Comparison of ENCODE assay signal across 27 cellular contexts in the genomic region with DNA sequence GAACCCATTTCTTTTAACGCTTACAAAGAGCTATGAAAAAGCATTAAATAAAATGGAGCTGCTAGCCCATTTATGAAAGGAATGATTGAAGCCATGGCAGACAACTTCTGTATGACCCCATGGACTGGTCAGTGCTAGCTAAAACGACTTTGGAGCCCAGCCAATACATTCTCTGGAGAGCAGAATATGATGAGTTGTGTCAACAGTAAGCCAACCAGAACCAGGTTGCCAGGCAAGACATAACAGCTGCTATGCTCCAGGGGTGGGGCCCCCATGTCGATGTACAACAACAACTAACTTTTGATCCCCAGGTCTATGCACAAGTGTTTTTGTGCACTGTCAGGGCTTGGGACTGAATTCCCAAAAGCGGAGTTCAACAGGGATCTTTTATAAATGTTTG.
DNase-seq lines count a peak whose midpoint lies in the region; ATAC-seq, FAIRE-seq and TF ChIP-seq lines count a peak whose summit lies in the region.
"Had no signal": no experiment of that assay in that cellular context is flagged by ENCODE, and none has a peak within 500 bp of the region (broad histone marks: within the 10 kb centered on the region; RNA-seq: fewer than 3 reads in every experiment).

No MANE protein-coding gene starts in this region.

- H3K36me3 ChIP-seq in naive thymus-derived CD4-positive, alpha-beta T cell (ENCODE audit: control insufficient read depth in 2 of 3, insufficient read depth in 3 of 3, low read length in 3 of 3) = no peaks in the 10 kb centered on the region
- H3K36me3 ChIP-seq: heart left ventricle, upper lobe of left lung had no signal

- H3K9me3 ChIP-seq in naive thymus-derived CD4-positive, alpha-beta T cell (ENCODE audit: control insufficient read depth in 2 of 3, low read length in 3 of 3) = no peaks in the 10 kb centered on the region

- CTCF ChIA-PET in naive thymus-derived CD4-positive, alpha-beta T cell (lab: Charles Lee) = no interaction called here

- H3K9me3 Mint-ChIP-seq in chondrocyte (ENCODE audit: low read depth) = peaks cover 8% of the 10 kb centered on the region
- peaks cover 0 to 22% (median 5%) of the 10 kb centered on the region in 11 donors for H3K9me3 Mint-ChIP-seq in naive thymus-derived CD4-positive, alpha-beta T cell
- H3K9me3 Mint-ChIP-seq: stimulated activated memory B cell treated with anti-CD40 and anti-IgM and Interleukin-4, amounts not matched to agents 10 μg/mL and 1 μg/mL and 100 μg/mL, for 72 hours had no signal

- no peak overlapping the region for H3K4me3 Mint-ChIP-seq in chondrocyte (ENCODE audit: unreplicated experiment)
- no peak overlapping the region for H3K4me3 Mint-ChIP-seq in naive thymus-derived CD4-positive, alpha-beta T cell
- H3K4me3 Mint-ChIP-seq: activated CD4-positive, alpha-beta T cell treated with anti-CD3 and anti-CD28 coated beads for 36 hours; activated naive CD8-positive, alpha-beta T cell; nephron progenitor cell; stimulated activated memory B cell treated with anti-CD40 and anti-IgM and Interleukin-4, amounts not matched to agents 10 μg/mL and 1 μg/mL and 100 μg/mL, for 72 hours had no signal

- H3K4me1 Mint-ChIP-seq in chondrocyte (ENCODE audit: low read depth) = no peaks in the 10 kb centered on the region
- no peaks in the 10 kb centered on the region for H3K4me1 Mint-ChIP-seq in naive thymus-derived CD4-positive, alpha-beta T cell
- H3K4me1 Mint-ChIP-seq: activated CD4-positive, alpha-beta T cell treated with anti-CD3 and anti-CD28 coated beads for 36 hours; nephron progenitor cell; stimulated activated memory B cell treated with anti-CD40 and anti-IgM and Interleukin-4, amounts not matched to agents 10 μg/mL and 1 μg/mL and 100 μg/mL, for 72 hours had no signal

- DNase-seq in COLO829 (ENCODE audit: low spot score) (peak; percentile 10), DMS53 (lab: John Stamatoyannopoulos, UW) (peak; percentile 97), NCI-H748 (lab: John Stamatoyannopoulos, UW; ENCODE audit: unreplicated experiment) (peak; percentile 95), chondrocyte (ENCODE audit: low spot score) (no peak), RKO (ENCODE audit: low spot score) (no peak)
- no peak for DNase-seq in naive thymus-derived CD4-positive, alpha-beta T cell
- DNase-seq: activated CD4-positive, alpha-beta T cell treated with anti-CD3 and anti-CD28 coated beads for 36 hours; activated CD8-positive, alpha-beta memory T cell treated with anti-CD3 and anti-CD28 coated beads for 24 hours; activated effector memory CD4-positive, alpha-beta T cell treated with Interleukin-2 at 50 U/mL for 16 hours; anterior cingulate cortex; effector memory CD4-positive, alpha-beta T cell; erythroblast; GOT3; heart left ventricle; NCI-H1048; NCI-H526 treated with DMSO at 0.1 percent for 48 hours; nephron progenitor cell; RPMI8226; stimulated activated CD4-positive, alpha-beta T cell treated with anti-CD3 and anti-CD28 coated beads, Interleukin-4, amount 100 ng/mL, for 1 hour; substantia nigra; upper lobe of left lung had no signal

- H3K36me3 Mint-ChIP-seq in chondrocyte (ENCODE audit: low read depth) = no peaks in the 10 kb centered on the region
- peaks cover 0 to 5% (median 0%) of the 10 kb centered on the region in 5 donors for H3K36me3 Mint-ChIP-seq in naive thymus-derived CD4-positive, alpha-beta T cell
- H3K36me3 Mint-ChIP-seq: activated naive CD8-positive, alpha-beta T cell; stimulated activated memory B cell treated with anti-CD40 and anti-IgM and Interleukin-4, amounts not matched to agents 10 μg/mL and 1 μg/mL and 100 μg/mL, for 72 hours had no signal

- TF ChIP-seq CTCF in chondrocyte (IDR thresholded peaks at IDR 0.05) = no peak

- H3K4me3 ChIP-seq in naive thymus-derived CD4-positive, alpha-beta T cell (ENCODE audit: low read length) = no peak overlapping the region
- H3K4me3 ChIP-seq: coronary artery, heart left ventricle, lung, upper lobe of left lung had no signal

- intact Hi-C loops in naive thymus-derived CD4-positive, alpha-beta T cell (cut with micrococcal nuclease) = no loop called here

- POLR2A ChIA-PET in naive thymus-derived CD4-positive, alpha-beta T cell (lab: Charles Lee) = no interaction called here

- H3K27ac ChIP-seq in naive thymus-derived CD4-positive, alpha-beta T cell (ENCODE audit: low read depth, low read length) = no peak overlapping the region
- H3K27ac ChIP-seq: coronary artery, heart left ventricle, HL-60, upper lobe of left lung had no signal

- no peaks in the 10 kb centered on the region for H3K27me3 Mint-ChIP-seq in chondrocyte (ENCODE audit: low read depth)
- H3K27me3 Mint-ChIP-seq in naive thymus-derived CD4-positive, alpha-beta T cell = peaks cover 0 to 18% (median 6%) of the 10 kb centered on the region in 5 donors
- H3K27me3 Mint-ChIP-seq: activated CD4-positive, alpha-beta T cell treated with anti-CD3 and anti-CD28 coated beads for 36 hours; activated naive CD8-positive, alpha-beta T cell had no signal

- no peaks in the 10 kb centered on the region for H3K27me3 ChIP-seq in naive thymus-derived CD4-positive, alpha-beta T cell (ENCODE audit: control insufficient read depth in 2 of 2, insufficient read depth in 2 of 2, low read length in 2 of 2)
- H3K27me3 ChIP-seq: heart left ventricle, upper lobe of left lung had no signal

- peak; percentile 95 for FAIRE-seq in islet of Langerhans (lab: Jason Lieb, UNC)

- H3K4me1 ChIP-seq in naive thymus-derived CD4-positive, alpha-beta T cell (ENCODE audit: control insufficient read depth in 2 of 2, insufficient read depth in 2 of 2, low read length in 2 of 2) = no peaks in the 10 kb centered on the region
- H3K4me1 ChIP-seq: heart left ventricle, upper lobe of left lung had no signal

- no peak overlapping the region for H3K27ac Mint-ChIP-seq in chondrocyte (ENCODE audit: unreplicated experiment)
- no peak overlapping the region for H3K27ac Mint-ChIP-seq in naive thymus-derived CD4-positive, alpha-beta T cell
- H3K27ac Mint-ChIP-seq: activated CD4-positive, alpha-beta T cell treated with anti-CD3 and anti-CD28 coated beads for 36 hours; activated naive CD8-positive, alpha-beta T cell; nephron progenitor cell; stimulated activated memory B cell treated with anti-CD40 and anti-IgM and Interleukin-4, amounts not matched to agents 10 μg/mL and 1 μg/mL and 100 μg/mL, for 72 hours had no signal

- ATAC-seq in naive thymus-derived CD4-positive, alpha-beta T cell = no peak
- ATAC-seq: activated CD4-positive, alpha-beta T cell treated with anti-CD3 and anti-CD28 coated beads for 36 hours; heart left ventricle; stimulated activated memory B cell treated with anti-CD40 and anti-IgM and Interleukin-4, amounts not matched to agents 10 μg/mL and 1 μg/mL and 100 μg/mL, for 72 hours had no signal

Comparison
In these comparisons a context has a peak if more than half of its experiments do, and no peak if none do; other contexts are left out.
1. DNase-seq: peak in COLO829 (single experiment), DMS53 (single experiment) and NCI-H748 (single experiment); none in chondrocyte (single experiment), RKO (single experiment) and naive thymus-derived CD4-positive, alpha-beta T cell (0 of 9).